ENCODE assay signal across 23 cellular contexts in the genomic region with DNA sequence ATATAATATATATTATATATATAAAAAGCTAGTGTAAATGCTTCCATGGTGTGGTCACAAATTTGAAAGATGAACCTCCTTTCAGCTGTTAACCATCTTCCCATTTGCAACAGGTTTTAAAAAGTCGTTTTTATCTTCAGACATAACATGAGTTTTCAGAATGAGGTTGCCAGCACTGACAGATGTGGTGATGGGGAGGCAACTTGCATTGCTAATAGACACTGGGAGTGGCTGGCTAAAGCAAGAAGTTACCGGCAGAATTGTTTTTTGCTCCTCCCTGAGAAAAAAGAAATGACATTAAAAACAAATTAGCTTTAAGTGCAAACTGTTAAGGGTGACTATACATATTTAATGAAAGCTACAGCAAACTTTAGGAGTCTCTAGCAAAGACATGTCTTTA. TPM values are rescaled to one million over a fixed set of nuclear protein-coding genes. Genes with fewer than 3 reads are reported as not detected.
"Had no signal": no experiment of that assay in that cellular context is flagged by ENCODE, and none has a peak within 500 bp of the region (broad histone marks: within the 10 kb centered on the region; RNA-seq: fewer than 3 reads in every experiment).

No MANE protein-coding gene starts in this region.

- H3K27ac ChIP-seq: gastrocnemius medialis, left ventricle myocardium inferior, neural progenitor cell, psoas muscle, skin epidermis, testis, VCaP had no signal

- H3K27me3 Mint-ChIP-seq: type B pancreatic cell had no signal

- H3K4me3 ChIP-seq: gastrocnemius medialis, left ventricle myocardium inferior, neural progenitor cell, psoas muscle, skin epidermis, testis had no signal

- H3K9ac ChIP-seq: neural progenitor cell had no signal

- H3K9me3 ChIP-seq: gastrocnemius medialis, left ventricle myocardium inferior, psoas muscle, testis had no signal

- H3K27me3 ChIP-seq: gastrocnemius medialis, neural progenitor cell, testis had no signal

- H3K27ac Mint-ChIP-seq: neural progenitor cell, type B pancreatic cell had no signal

- H3K4me3 Mint-ChIP-seq: neural progenitor cell, type B pancreatic cell had no signal

- H3K9me3 Mint-ChIP-seq: type B pancreatic cell had no signal

- DNase-seq: activated CD4-positive, alpha-beta T cell treated with anti-CD3 and anti-CD28 coated beads, Interleukin-2, amount 50 U/mL, for 48 hours; activated CD4-positive, CD25-positive, alpha-beta regulatory T cell treated with anti-CD3 and anti-CD28 coated beads, Interleukin-2, amount 50 U/mL, for 72 hours; activated gamma-delta T cell treated with Interleukin-2 at 50 U/mL for 16 hours; amniotic stem cell; effector CD4-positive, alpha-beta T cell; gastrocnemius medialis; head of caudate nucleus; kidney glomerular epithelial cell; left ventricle myocardium inferior; mammary epithelial cell; midbrain; psoas muscle; right cardiac atrium; testis had no signal

- H3K4me1 Mint-ChIP-seq: neural progenitor cell had no signal

- H3K4me1 ChIP-seq: gastrocnemius medialis, left ventricle myocardium inferior, neural progenitor cell, psoas muscle, testis had no signal

- ATAC-seq: gastrocnemius medialis, psoas muscle, right cardiac atrium, SK-N-SH treated with all-trans-retinoic acid at 6 μM for 48 hours had no signal

RNA-seq across cellular contexts. Expression of a gene that starts 49.6 kb away (rescaled TPM):
- total RNA-seq: cerebellum; gastrocnemius medialis; left ventricle myocardium inferior; mammary epithelial cell; osteocyte; psoas muscle; right cardiac atrium; T-helper 1 cell treated with Interleukin-12 subunit alpha and Interleukin-12 subunit beta and Interleukin-4 antibody, amounts not matched to agents 30 ng/mL and 1 ng/mL, for 36 hours; testis had no signal
- polyA plus RNA-seq: esophagus, mammary epithelial cell, psoas muscle, right cardiac atrium had no signal
